11 cellular contexts compared by ENCODE assay signal in genomic region chr3:13282528-13282985, GRCh38.
DNase-seq lines count a peak whose midpoint lies in the region; ATAC-seq and TF ChIP-seq lines count a peak whose summit lies in the region.
"Had no signal": no experiment of that assay in that cellular context is flagged by ENCODE, and none has a peak within 500 bp of the region (broad histone marks: within the 10 kb centered on the region; RNA-seq: fewer than 3 reads in every experiment).

No MANE protein-coding gene starts in this region.

- peaks cover 67% of the 10 kb centered on the region for H3K27me3 Mint-ChIP-seq in stimulated activated memory B cell treated with anti-CD40 and anti-IgM and Interleukin-4, amounts not matched to agents 10 μg/mL and 1 μg/mL and 100 μg/mL, for 72 hours

- H3K36me3 ChIP-seq in BE2C, result no peaks in the 10 kb centered on the region

- H3K36me3 Mint-ChIP-seq in stimulated activated memory B cell treated with anti-CD40 and anti-IgM and Interleukin-4, amounts not matched to agents 10 μg/mL and 1 μg/mL and 100 μg/mL, for 72 hours, result peaks cover 5% of the 10 kb centered on the region

- peak overlapping the region; percentile 68 for H3K27ac ChIP-seq in VCaP

- no peaks in the 10 kb centered on the region; the same call in 1 of the 2 replicates for H3K9me3 ChIP-seq in BE2C

- no peaks in the 10 kb centered on the region; the same call in 1 of the 2 replicates for H3K27me3 ChIP-seq in BE2C

- DNase-seq in NCI-H146 (lab: John Stamatoyannopoulos, UW), result peak; percentile 41
- DNase-seq in NCI-H146 treated with DMSO at 0.1 percent for 48 hours (lab: John Stamatoyannopoulos, UW; ENCODE audit: unreplicated experiment), result no peak
- DNase-seq in T-helper 1 cell, result no peak
- no peak for DNase-seq in BE2C
- DNase-seq: cerebellar nuclear complex had no signal

- TF ChIP-seq CTCF in VCaP (conservative IDR thresholded peaks at IDR 0.05) (no peak), BE2C (IDR thresholded peaks at IDR 0.05; ENCODE audit: low read depth, low read length) (no peak)

- peaks cover 11% of the 10 kb centered on the region for H3K4me1 Mint-ChIP-seq in stimulated activated memory B cell treated with anti-CD40 and anti-IgM and Interleukin-4, amounts not matched to agents 10 μg/mL and 1 μg/mL and 100 μg/mL, for 72 hours

- H3K9me3 Mint-ChIP-seq in stimulated activated memory B cell treated with anti-CD40 and anti-IgM and Interleukin-4, amounts not matched to agents 10 μg/mL and 1 μg/mL and 100 μg/mL, for 72 hours, result peaks cover 4% of the 10 kb centered on the region

- no peaks in the 10 kb centered on the region for H3K4me1 ChIP-seq in BE2C

- peak; percentile 52 for ATAC-seq in stimulated activated memory B cell treated with anti-CD40 and anti-IgM and Interleukin-4, amounts not matched to agents 10 μg/mL and 1 μg/mL and 100 μg/mL, for 72 hours
- ATAC-seq in HG03442 (IDR thresholded peaks at IDR 0.05; ENCODE audit: unreplicated experiment), result no peak

- H3K4me3 Mint-ChIP-seq in stimulated activated memory B cell treated with anti-CD40 and anti-IgM and Interleukin-4, amounts not matched to agents 10 μg/mL and 1 μg/mL and 100 μg/mL, for 72 hours, result no peak overlapping the region

- H3K4me3 ChIP-seq in iPS-11a (ENCODE audit: low read depth, low read length) (peak overlapping the region; percentile 39), BE2C (ENCODE audit: low read depth, low read length) (no peak overlapping the region)

- H3K27ac Mint-ChIP-seq in stimulated activated memory B cell treated with anti-CD40 and anti-IgM and Interleukin-4, amounts not matched to agents 10 μg/mL and 1 μg/mL and 100 μg/mL, for 72 hours, result no peak overlapping the region
- H3K27ac Mint-ChIP-seq: nephron; stimulated activated naive CD8-positive, alpha-beta T cell treated with anti-CD3 and anti-CD28 coated beads, Interleukin-15, Interleukin-2, amounts not matched to agents 100 ng/mL and 50 ng/mL, for 24 hours had no signal
